8 cellular contexts compared by ENCODE assay signal in genomic region chr1:44030606-44031050, GRCh38. TPM values are rescaled to one million over a fixed set of nuclear protein-coding genes. Genes with fewer than 3 reads are reported as not detected.
DNase-seq lines count a peak whose midpoint lies in the region; ATAC-seq lines count a peak whose summit lies in the region.

No MANE protein-coding gene starts in this region.

- H3K9me3 Mint-ChIP-seq in activated naive CD4-positive, alpha-beta T cell treated with anti-CD3 and anti-CD28 coated beads, Interleukin-2, amount 50 U/mL, for 24 hours, result no peaks in the 10 kb centered on the region

- H3K36me3 Mint-ChIP-seq in activated naive CD4-positive, alpha-beta T cell treated with anti-CD3 and anti-CD28 coated beads, Interleukin-2, amount 50 U/mL, for 24 hours, result peaks cover 4% of the 10 kb centered on the region

- no peaks in the 10 kb centered on the region for H3K27me3 Mint-ChIP-seq in activated naive CD4-positive, alpha-beta T cell treated with anti-CD3 and anti-CD28 coated beads, Interleukin-2, amount 50 U/mL, for 24 hours

- peaks cover 25% of the 10 kb centered on the region for H3K4me1 Mint-ChIP-seq in activated naive CD4-positive, alpha-beta T cell treated with anti-CD3 and anti-CD28 coated beads, Interleukin-2, amount 50 U/mL, for 24 hours

- H3K27ac Mint-ChIP-seq in activated naive CD4-positive, alpha-beta T cell treated with anti-CD3 and anti-CD28 coated beads, Interleukin-2, amount 50 U/mL, for 24 hours, result peak overlapping the region; percentile 92

- ATAC-seq in HG02759 (IDR thresholded peaks at IDR 0.05; ENCODE audit: unreplicated experiment), result peak; percentile 37

- H3K4me3 Mint-ChIP-seq in activated naive CD4-positive, alpha-beta T cell treated with anti-CD3 and anti-CD28 coated beads, Interleukin-2, amount 50 U/mL, for 24 hours, result peak overlapping the region; percentile 89

- DNase-seq in activated naive CD4-positive, alpha-beta T cell (lab: John Stamatoyannopoulos, UW), result no peak
- DNase-seq in NCI-H226 (peak; percentile 41), amniotic epithelial cell (ENCODE audit: low read depth) (peak; percentile 21), hepatic stellate cell (ENCODE audit: low spot score) (peak; percentile 48), retina (peak; percentile 86), mesenteric fat pad (ENCODE audit: low spot score) (no peak)

RNA-seq across cellular contexts. Expression of gene SLC6A9, which starts 0.6 kb away (rescaled TPM):
- total RNA-seq in mesenteric fat pad, result 2.2 TPM

RNA-seq across cellular contexts. Expression of gene CCDC24, which starts 39.2 kb away (rescaled TPM):
- total RNA-seq in mesenteric fat pad, result 3.9 TPM

RNA-seq across cellular contexts. Expression of gene B4GALT2, which starts 51.6 kb away (rescaled TPM):
- 66.3 TPM for total RNA-seq in mesenteric fat pad

RNA-seq across cellular contexts. Expression of gene ATP6V0B, which starts 55.9 kb away (rescaled TPM):
- 133 TPM for total RNA-seq in mesenteric fat pad

Comparison
In these comparisons a context has a peak if more than half of its experiments do, and no peak if none do; other contexts are left out.
1. DNase-seq: peak in NCI-H226 (single experiment), amniotic epithelial cell (single experiment), hepatic stellate cell (single experiment) and retina (single experiment); none in activated naive CD4-positive, alpha-beta T cell (0 of 4) and mesenteric fat pad (single experiment).